Comparison of ENCODE assay signal across 8 cellular contexts in the genomic region with DNA sequence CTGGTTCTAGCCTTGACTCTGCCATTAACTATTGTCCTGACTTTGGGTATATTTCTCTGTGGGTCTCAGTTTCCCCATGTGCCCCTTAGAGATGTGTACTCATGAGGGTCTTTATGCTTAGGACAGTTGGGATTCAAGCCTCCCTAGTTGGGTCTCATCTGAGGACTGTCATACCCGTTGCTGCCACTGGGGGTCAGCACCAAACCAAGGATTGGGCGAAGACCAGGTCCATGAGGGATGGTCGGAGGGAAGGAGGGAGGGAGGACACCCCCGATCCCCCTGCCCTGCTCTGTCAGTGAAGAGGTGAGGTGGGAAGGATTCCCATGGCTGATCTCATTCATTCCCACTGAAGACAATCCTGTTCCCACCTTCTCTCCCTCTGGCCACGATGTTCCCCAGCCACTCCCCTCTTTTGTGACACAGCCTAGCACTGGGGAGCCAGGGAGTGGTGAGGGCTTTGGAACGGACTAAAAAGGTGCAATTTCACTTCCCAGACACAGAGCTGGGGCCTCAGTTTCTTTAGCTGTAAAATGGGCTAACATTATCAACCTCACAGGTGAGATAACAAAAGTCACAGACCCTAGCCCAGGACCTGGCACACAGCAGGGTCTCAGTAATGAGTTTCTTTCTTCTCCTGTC. TPM values are rescaled to one million over a fixed set of nuclear protein-coding genes. Genes with fewer than 3 reads are reported as not detected.
DNase-seq lines count a peak whose midpoint lies in the region; ATAC-seq and TF ChIP-seq lines count a peak whose summit lies in the region.

No MANE protein-coding gene starts in this region.

- no peaks in the 10 kb centered on the region for H3K27me3 ChIP-seq in CD8-positive, alpha-beta memory T cell (ENCODE audit: insufficient read depth, low read length, poor library complexity, severe bottlenecking)
- H3K27me3 ChIP-seq in GM23338 (ENCODE audit: insufficient read depth) (no peaks in the 10 kb centered on the region), Peyer's patch (no peaks in the 10 kb centered on the region)

- no peaks in the 10 kb centered on the region for H3K9me3 Mint-ChIP-seq in CD8-positive, alpha-beta memory T cell
- H3K9me3 Mint-ChIP-seq in GM23338 (no peaks in the 10 kb centered on the region), osteocyte (ENCODE audit: unreplicated experiment) (no peaks in the 10 kb centered on the region), type B pancreatic cell (no peaks in the 10 kb centered on the region)

- DNase-seq in CD8-positive, alpha-beta memory T cell, result peak; percentile 55 to 79 (median 65)
- DNase-seq in GM23338 (ENCODE audit: low spot score) (peak; percentile 89), Peyer's patch (peak; percentile 72 to 89 (median 80)), foreskin fibroblast (peak; percentile 20 to 74), osteocyte (ENCODE audit: extremely low spot score, unreplicated experiment) (no peak), type B pancreatic cell (ENCODE audit: extremely low spot score, unreplicated experiment) (peak; percentile 85), GF-D8 (lab: John Stamatoyannopoulos, UW) (no peak)
- peak; percentile 53 to 65 for DNase-seq in activated T-helper 1 cell treated with anti-CD3 and anti-CD28 coated beads, Interleukin-2, amount 50 U/mL, for 16 hours (ENCODE audit: low read depth in 1 of 2, low spot score in 1 of 2)

- H3K79me2 ChIP-seq in GM23338 (replicated peaks; ENCODE audit: insufficient read depth), result no peaks in the 10 kb centered on the region

- H3K9me2 ChIP-seq in GM23338 (ENCODE audit: insufficient read depth), result no peaks in the 10 kb centered on the region

- peaks cover 0 to 3% of the 10 kb centered on the region in 2 donors for H3K27me3 Mint-ChIP-seq in CD8-positive, alpha-beta memory T cell
- H3K27me3 Mint-ChIP-seq in GM23338 (ENCODE audit: insufficient read depth, low read depth, poor library complexity) (peaks cover 7% of the 10 kb centered on the region), osteocyte (ENCODE audit: unreplicated experiment) (no peaks in the 10 kb centered on the region), type B pancreatic cell (peaks cover 4% of the 10 kb centered on the region)

- no peaks in the 10 kb centered on the region for H3K4me1 ChIP-seq in CD8-positive, alpha-beta memory T cell (ENCODE audit: insufficient read depth, low read length)
- H3K4me1 ChIP-seq in GM23338 (ENCODE audit: insufficient read depth) (no peaks in the 10 kb centered on the region), Peyer's patch (no peaks in the 10 kb centered on the region)

- TF ChIP-seq CTCF in GM23338 (conservative IDR thresholded peaks at IDR 0.05; ENCODE audit: low read depth in 2 of 2), result peak; percentile 92 to 99
- peak; percentile 77 to 98 (median 95) for TF ChIP-seq CTCF in Peyer's patch (IDR thresholded peaks at IDR 0.05)
- TF ChIP-seq CTCF in foreskin fibroblast (IDR thresholded peaks at IDR 0.05; ENCODE audit: low read depth, low read length), result peak; percentile 95
- TF ChIP-seq CTCF in osteocyte (IDR thresholded peaks at IDR 0.05), result peak; percentile 94
- TF ChIP-seq CTCF in type B pancreatic cell (conservative IDR thresholded peaks at IDR 0.05), result peak; percentile 97

- CTCF ChIA-PET in CD8-positive, alpha-beta memory T cell (lab: Charles Lee), result interaction anchor here (0.6 to 7.5 kb wide), 20 partner anchors 9 to 169 kb away, joined by 3 to 212 read pairs (median 4); partner anchors contain the start of gene GDPD5

- no peaks in the 10 kb centered on the region for H4K20me1 ChIP-seq in GM23338 (replicated peaks; ENCODE audit: insufficient read depth)

- H3K27ac ChIP-seq in CD8-positive, alpha-beta memory T cell (ENCODE audit: low read depth, low read length), result no peak overlapping the region
- H3K27ac ChIP-seq in GM23338 (ENCODE audit: low read depth) (no peak overlapping the region), Peyer's patch (no peak overlapping the region)

- H3K4me1 Mint-ChIP-seq in CD8-positive, alpha-beta memory T cell, result no peaks in the 10 kb centered on the region
- H3K4me1 Mint-ChIP-seq in GM23338, result peaks cover under 1% of the 10 kb centered on the region; the same call in 2 of the 3 replicates
- no peaks in the 10 kb centered on the region for H3K4me1 Mint-ChIP-seq in osteocyte (ENCODE audit: unreplicated experiment)
- H3K4me1 Mint-ChIP-seq in type B pancreatic cell (ENCODE audit: unreplicated experiment), result peaks cover 12% of the 10 kb centered on the region

- no peaks in the 10 kb centered on the region for H3K9me3 ChIP-seq in CD8-positive, alpha-beta memory T cell (ENCODE audit: low read length)
- H3K9me3 ChIP-seq in Peyer's patch, result no peaks in the 10 kb centered on the region

- no peaks in the 10 kb centered on the region for H3K36me3 ChIP-seq in CD8-positive, alpha-beta memory T cell (ENCODE audit: insufficient read depth, low read length)
- H3K36me3 ChIP-seq in GM23338 (ENCODE audit: insufficient read depth), result no peaks in the 10 kb centered on the region
- H3K36me3 ChIP-seq in Peyer's patch, result no peaks in the 10 kb centered on the region

- peak overlapping the region in 1 of 8 donors; percentile 54 for H3K27ac Mint-ChIP-seq in CD8-positive, alpha-beta memory T cell
- H3K27ac Mint-ChIP-seq in GM23338 (no peak overlapping the region), osteocyte (ENCODE audit: unreplicated experiment) (no peak overlapping the region), type B pancreatic cell (no peak overlapping the region)

- H3K4me3 Mint-ChIP-seq in CD8-positive, alpha-beta memory T cell, result no peak overlapping the region
- no peak overlapping the region for H3K4me3 Mint-ChIP-seq in GM23338
- no peak overlapping the region for H3K4me3 Mint-ChIP-seq in osteocyte (ENCODE audit: unreplicated experiment)
- H3K4me3 Mint-ChIP-seq in type B pancreatic cell, result no peak overlapping the region

- POLR2A ChIA-PET in CD8-positive, alpha-beta memory T cell (lab: Charles Lee), result no interaction called here

- H3F3A ChIP-seq in GM23338 (replicated peaks; ENCODE audit: low read depth), result no peaks in the 10 kb centered on the region

- peaks cover 0 to 2% (median 2%) of the 10 kb centered on the region in 3 donors for H3K36me3 Mint-ChIP-seq in CD8-positive, alpha-beta memory T cell
- H3K36me3 Mint-ChIP-seq in GM23338 (ENCODE audit: low read depth) (no peaks in the 10 kb centered on the region), osteocyte (ENCODE audit: unreplicated experiment) (no peaks in the 10 kb centered on the region), type B pancreatic cell (no peaks in the 10 kb centered on the region)

- peak; percentile 87 for ATAC-seq in GM23338

- H3K4me2 ChIP-seq in GM23338, result no peak overlapping the region

- no peak overlapping the region for H3K4me3 ChIP-seq in CD8-positive, alpha-beta memory T cell (ENCODE audit: low read length)
- H3K4me3 ChIP-seq in GM23338 (no peak overlapping the region), Peyer's patch (no peak overlapping the region), foreskin fibroblast (ENCODE audit: low read depth in 1 of 2, low read length in 2 of 2) (no peak overlapping the region)

- H2AFZ ChIP-seq in GM23338, result no peak overlapping the region

- TF ChIP-seq POLR2A in Peyer's patch (IDR thresholded peaks at IDR 0.05), result peak in 1 of 2 donors; percentile 9

TF ChIP-seq in GM23338, 12 proteins besides CTCF, POLR2A, EP300 and RAD21:
- TF ChIP-seq ETS1 (IDR thresholded peaks at IDR 0.05) (no peak), ZNF331 (CRISPR knock-in tag; IDR thresholded peaks at IDR 0.05; ENCODE audit: low read depth) (no peak)

RNA-seq across cellular contexts. Expression of gene KLHL35, which starts 12.4 kb away (rescaled TPM):
- total RNA-seq in CD8-positive, alpha-beta memory T cell, result under 1 TPM; 0.44 to 0.83 TPM
- polyA plus RNA-seq in CD8-positive, alpha-beta memory T cell, result 0.37 TPM
- total RNA-seq in GM23338 (2014; rRNA removed; shearing (Covaris generic)), result 0.28 and 1.1 TPM in 2 replicates
- polyA plus RNA-seq in GM23338 (2016; fragmentation: Nextera tagmentation; extraction: Ambion mirVana), result 0.10 TPM in 1 of 2 replicates, not detected in the other
- total RNA-seq in Peyer's patch (1 to 10 TPM in 1 of 4 donors, not detected in 3; 1.6 TPM), osteocyte (2.3 and 2.8 TPM in 2 replicates), type B pancreatic cell (ENCODE audit: low replicate concordance) (0.67 and 1.6 TPM in 2 replicates)

RNA-seq across cellular contexts. Expression of gene RPS3, which starts 46.1 kb away (rescaled TPM):
- total RNA-seq in CD8-positive, alpha-beta memory T cell, result 1,000 to 10,000 TPM; 3,916 to 3,935 TPM
- 4,910 TPM for polyA plus RNA-seq in CD8-positive, alpha-beta memory T cell
- 1,200 and 1,745 TPM in 2 replicates for total RNA-seq in GM23338 (2014; rRNA removed; shearing (Covaris generic))
- 2,793 and 2,848 TPM in 2 replicates for polyA plus RNA-seq in GM23338 (2016; fragmentation: Nextera tagmentation; extraction: Ambion mirVana)
- 1,000 to 10,000 TPM in 1 of 4 donors, 100 to 1,000 TPM in 3; 505 to 1,121 (median 614) TPM for total RNA-seq in Peyer's patch
- total RNA-seq in osteocyte, result 2,093 and 2,150 TPM in 2 replicates
- total RNA-seq in type B pancreatic cell (ENCODE audit: low replicate concordance), result 3,170 and 3,442 TPM in 2 replicates

Comparison
In these comparisons a context has a peak if more than half of its experiments do, and no peak if none do; other contexts are left out.
1. DNase-seq: peak in CD8-positive, alpha-beta memory T cell (5 of 5), GM23338 (single experiment), Peyer's patch (3 of 3), activated T-helper 1 cell treated with anti-CD3 and anti-CD28 coated beads, Interleukin-2, amount 50 U/mL, for 16 hours (2 of 2), foreskin fibroblast (2 of 2) and type B pancreatic cell (single experiment); none in osteocyte (single experiment) and GF-D8 (single experiment).
2. Peak in every context shown above with its lines, with median percentiles within 50 percentile points of each other: CTCF ChIP-seq.